Comparison of ENCODE assay signal across 1 cellular context in genomic region chr10:47240173-47240572, GRCh38.
TF ChIP-seq lines count a peak whose summit lies in the region.

No MANE protein-coding gene starts in this region.

TF ChIP-seq in GM23338, 12 proteins besides CTCF, POLR2A, EP300 and RAD21 (continued from another document):
- TF ChIP-seq REST (IDR thresholded peaks at IDR 0.05; ENCODE audit: unreplicated experiment), result no peak
- TF ChIP-seq STAT1 (IDR thresholded peaks at IDR 0.05; ENCODE audit: unreplicated experiment), result no peak
- TF ChIP-seq EZH2phosphoT487 (IDR thresholded peaks at IDR 0.05; ENCODE audit: unreplicated experiment), result no peak
TF ChIP-seq in GM23338: peak in this region for 0.
